ENCODE assay signal across 8 cellular contexts in the genomic region with DNA sequence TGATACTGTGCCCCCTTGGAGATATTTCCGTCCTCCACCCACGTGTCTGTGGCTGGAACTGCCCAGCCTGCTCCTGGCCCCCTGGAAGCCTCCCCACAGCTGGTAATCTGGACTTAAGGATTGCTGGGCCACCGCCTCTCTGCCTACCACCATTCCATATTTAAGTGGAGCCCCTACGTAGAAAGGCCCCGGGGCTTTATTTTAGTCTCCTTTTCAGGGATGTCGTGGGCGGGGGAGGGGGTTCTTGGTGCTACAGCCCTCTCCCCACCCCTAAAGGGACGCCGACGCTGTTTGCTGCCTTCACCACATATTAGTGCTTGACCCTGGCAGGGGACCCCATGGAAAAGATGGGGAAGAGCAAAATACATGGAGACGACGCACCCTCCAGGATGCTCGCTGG. TPM values are rescaled to one million over a fixed set of nuclear protein-coding genes. Genes with fewer than 3 reads are reported as not detected.
DNase-seq lines count a peak whose midpoint lies in the region; ATAC-seq and TF ChIP-seq lines count a peak whose summit lies in the region.
"Had no signal": no experiment of that assay in that cellular context is flagged by ENCODE, and none has a peak within 500 bp of the region (broad histone marks: within the 10 kb centered on the region; RNA-seq: fewer than 3 reads in every experiment).

No MANE protein-coding gene starts in this region.

- ATAC-seq in right lobe of liver: no peak

- H3K9me3 ChIP-seq in right lobe of liver (no peaks in the 10 kb centered on the region), suprapubic skin (no peaks in the 10 kb centered on the region)

- TF ChIP-seq POLR2A in right lobe of liver (IDR thresholded peaks at IDR 0.05): no peak
- no peak for TF ChIP-seq POLR2A in suprapubic skin (IDR thresholded peaks at IDR 0.05)

- H3K4me1 ChIP-seq in right lobe of liver (peaks cover 0 to 26% (median 9%) of the 10 kb centered on the region in 4 donors), suprapubic skin (peaks cover 44% of the 10 kb centered on the region)

- DNase-seq in astrocyte of the spinal cord (ENCODE audit: low read depth, low spot score): peak; percentile 27
- no peak for DNase-seq in right lobe of liver
- no peak for DNase-seq in suprapubic skin (ENCODE audit: low spot score in 2 of 2)
- DNase-seq in COLO829 (ENCODE audit: low spot score): no peak
- no peak for DNase-seq in NK-92 treated with Interleukin-12 subunit alpha and Interleukin-12 subunit beta, amount 100 ng/mL, for 24 hours (lab: John Stamatoyannopoulos, UW)
- no peak for DNase-seq in NCI-H526 treated with DMSO at 0.1 percent for 48 hours (lab: John Stamatoyannopoulos, UW)
- DNase-seq: NCI-H1105 treated with DMSO at 0.1 percent for 48 hours had no signal

- peak overlapping the region; percentile 50 to 70 (median 63) for H3K4me3 Mint-ChIP-seq in IgD-negative memory B cell

- peaks cover 6 to 14% (median 9%) of the 10 kb centered on the region in 3 donors for H3K4me1 Mint-ChIP-seq in IgD-negative memory B cell

- peaks cover 2% of the 10 kb centered on the region for H3K36me3 Mint-ChIP-seq in IgD-negative memory B cell

- WGBS in right lobe of liver (ENCODE audit: insufficient coverage, low coverage, low lambda C conversion rate, missing lambda C conversion rate): 64% methylated on average over 6 of the region's 13 CpGs
- 33% methylated on average over 12 of the region's 13 CpGs for WGBS in suprapubic skin

- no peaks in the 10 kb centered on the region for H3K27me3 Mint-ChIP-seq in IgD-negative memory B cell

- peaks cover 0 to 3% (median 0%) of the 10 kb centered on the region in 3 donors for H3K9me3 Mint-ChIP-seq in IgD-negative memory B cell

- TF ChIP-seq EP300 in suprapubic skin (IDR thresholded peaks at IDR 0.05): no peak

- H3K36me3 ChIP-seq in right lobe of liver (peaks cover 0 to 5% (median 0%) of the 10 kb centered on the region in 4 donors), suprapubic skin (peaks cover 50% of the 10 kb centered on the region)

- TF ChIP-seq CTCF in astrocyte of the spinal cord (IDR thresholded peaks at IDR 0.05; ENCODE audit: low read depth, low read length) (no peak), right lobe of liver (IDR thresholded peaks at IDR 0.05) (no peak), suprapubic skin (IDR thresholded peaks at IDR 0.05) (no peak)

- intact Hi-C loops in right lobe of liver (cut with DNase I): no loop called here

- H3K27ac ChIP-seq in right lobe of liver (peak overlapping the region; percentile 82 to 88 (median 87)), suprapubic skin (peak overlapping the region; percentile 94)

- no peaks in the 10 kb centered on the region for H3K27me3 ChIP-seq in right lobe of liver
- H3K27me3 ChIP-seq in suprapubic skin: no peaks in the 10 kb centered on the region

- in situ Hi-C loops in astrocyte of the spinal cord (cut with HindIII; ENCODE audit: low sequenced_read_pairs): no loop called here

- peak overlapping the region in 2 of 3 donors; percentile 16 to 57 for H3K27ac Mint-ChIP-seq in IgD-negative memory B cell

- no peak overlapping the region for H3K4me3 ChIP-seq in astrocyte of the spinal cord (ENCODE audit: low read depth, low read length)
- peak overlapping the region in 2 of 3 donors; percentile 48 for H3K4me3 ChIP-seq in right lobe of liver
- H3K4me3 ChIP-seq in suprapubic skin: peak overlapping the region; percentile 32

RNA-seq across cellular contexts. Expression of a gene that starts 2.7 kb away (rescaled TPM):
- polyA plus RNA-seq in IgD-negative memory B cell: 304 TPM
- total RNA-seq in right lobe of liver (100 to 1,000 TPM in 1 of 6 experiments, 10 to 100 TPM in 5; 73.6 to 105 (median 79.4) TPM), suprapubic skin (100 to 1,000 TPM; 329 to 412 (median 356) TPM)

RNA-seq across cellular contexts. Expression of a gene that starts 29.4 kb away (rescaled TPM):
- not detected for polyA plus RNA-seq in IgD-negative memory B cell
- total RNA-seq in right lobe of liver (10 to 100 TPM in 3 of 6 experiments, 1 to 10 TPM in 3; 3.6 to 20.2 (median 12.8) TPM), suprapubic skin (10 to 100 TPM; 48.5 to 84.7 (median 70.5) TPM)

RNA-seq across cellular contexts. Expression of a gene that starts 35.9 kb away (rescaled TPM):
- polyA plus RNA-seq in IgD-negative memory B cell: 210 TPM
- total RNA-seq in right lobe of liver (100 to 1,000 TPM in 3 of 6 experiments, 10 to 100 TPM in 3; 46.4 to 141 (median 83.0) TPM), suprapubic skin (100 to 1,000 TPM; 351 to 679 (median 517) TPM)
